ENCODE assay signal across 1 cellular context in the genomic region with DNA sequence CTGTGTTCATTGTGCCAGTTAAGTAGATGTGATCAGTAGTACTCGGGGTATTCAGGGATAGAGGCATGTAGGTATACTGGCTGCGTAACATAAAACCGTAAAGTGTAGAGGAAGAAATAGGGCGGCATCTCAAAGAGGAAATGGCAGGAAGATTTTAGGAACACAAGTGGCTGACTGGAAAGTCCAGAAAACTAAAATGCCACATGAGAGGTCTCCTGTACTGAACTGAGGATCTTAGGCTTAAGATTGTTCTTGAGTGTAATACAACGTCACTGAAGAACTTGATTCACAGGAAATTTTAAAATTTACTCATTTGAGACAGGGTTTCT.
A peak's percentile ranks its signal among the peaks of the same experiment; 100 is the strongest.
TF ChIP-seq lines count a peak whose summit lies in the region.

No MANE protein-coding gene starts in this region.

TF ChIP-seq in HCT116, 20 proteins besides CTCF, POLR2A, EP300 and RAD21:
- TF ChIP-seq, protein P1, sequence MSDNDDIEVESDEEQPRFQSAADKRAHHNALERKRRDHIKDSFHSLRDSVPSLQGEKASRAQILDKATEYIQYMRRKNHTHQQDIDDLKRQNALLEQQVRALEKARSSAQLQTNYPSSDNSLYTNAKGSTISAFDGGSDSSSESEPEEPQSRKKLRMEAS (IDR thresholded peaks at IDR 0.05): peak; percentile 33; the same call in 1 of the 2 replicates
- TF ChIP-seq SP1 (IDR thresholded peaks at IDR 0.05; ENCODE audit: low read depth): no peak
TF ChIP-seq in HCT116: peak in this region for 1.
